ENCODE assay signal across 8 cellular contexts in genomic region chr3:33658971-33659848, GRCh38. TPM values are rescaled to one million over a fixed set of nuclear protein-coding genes. Genes with fewer than 3 reads are reported as not detected.
DNase-seq lines count a peak whose midpoint lies in the region; ATAC-seq, FAIRE-seq and TF ChIP-seq lines count a peak whose summit lies in the region.

No MANE protein-coding gene starts in this region.

- FAIRE-seq in urothelium cell line (lab: Jason Lieb, UNC), result peak; percentile 74

- no peak for TF ChIP-seq CTCF in fibroblast of the aortic adventitia (IDR thresholded peaks at IDR 0.05; ENCODE audit: insufficient read depth, low read length)

- peak overlapping the region; percentile 61 for H3K4me3 ChIP-seq in BLaER1
- H3K4me3 ChIP-seq in fibroblast of the aortic adventitia (ENCODE audit: low read depth, low read length), result peak overlapping the region; percentile 54
- peak overlapping the region; percentile 66 to 75 for H3K4me3 ChIP-seq in muscle layer of duodenum (ENCODE audit: low read depth in 1 of 2, low read length in 2 of 2)

- H3K9me3 ChIP-seq in BLaER1 (no peaks in the 10 kb centered on the region), muscle layer of duodenum (ENCODE audit: control insufficient read depth in 1 of 2, low read length in 2 of 2) (no peaks in the 10 kb centered on the region)

- H3K9ac ChIP-seq in BLaER1, result peak overlapping the region; percentile 71

- peak overlapping the region; percentile 57 for H3K4me3 Mint-ChIP-seq in activated T-cell treated with anti-CD3 and anti-CD28 coated beads, Interleukin-2, amount 50 U/mL, for 4 hours

- H3K4me1 Mint-ChIP-seq in activated T-cell treated with anti-CD3 and anti-CD28 coated beads, Interleukin-2, amount 50 U/mL, for 4 hours (ENCODE audit: low read depth), result peaks cover 35% of the 10 kb centered on the region

- H3K9me3 Mint-ChIP-seq in activated T-cell treated with anti-CD3 and anti-CD28 coated beads, Interleukin-2, amount 50 U/mL, for 4 hours, result no peaks in the 10 kb centered on the region

- H3K27ac ChIP-seq in BLaER1 (peak overlapping the region; percentile 79), muscle layer of duodenum (ENCODE audit: low read length) (peak overlapping the region; percentile 84)

- H3K27me3 Mint-ChIP-seq in activated T-cell treated with anti-CD3 and anti-CD28 coated beads, Interleukin-2, amount 50 U/mL, for 4 hours (ENCODE audit: low read depth), result no peaks in the 10 kb centered on the region

- H4K20me1 ChIP-seq in BLaER1, result no peaks in the 10 kb centered on the region

- H3K4me1 ChIP-seq in BLaER1 (peaks cover 25% of the 10 kb centered on the region), muscle layer of duodenum (ENCODE audit: control insufficient read depth in 1 of 2, insufficient read depth in 2 of 2, low read length in 2 of 2) (peaks cover 10 to 18% of the 10 kb centered on the region in 2 donors)

- H3K36me3 ChIP-seq in BLaER1 (no peaks in the 10 kb centered on the region), muscle layer of duodenum (ENCODE audit: control insufficient read depth in 1 of 2, insufficient read depth in 2 of 2, low read length in 2 of 2) (no peaks in the 10 kb centered on the region)

- peaks cover 8% of the 10 kb centered on the region for H3K36me3 Mint-ChIP-seq in activated T-cell treated with anti-CD3 and anti-CD28 coated beads, Interleukin-2, amount 50 U/mL, for 4 hours (ENCODE audit: insufficient read depth)

- ATAC-seq in GM18873 (IDR thresholded peaks at IDR 0.05; ENCODE audit: low FRiP score, unreplicated experiment) (peak; percentile 87), HG03060 (IDR thresholded peaks at IDR 0.05; ENCODE audit: low read depth, unreplicated experiment) (peak; percentile 62)
- peak; percentile 66 to 74 for ATAC-seq in activated T-cell treated with anti-CD3 and anti-CD28 coated beads, Interleukin-2, amount 50 U/mL, for 4 hours

- H3K4me2 ChIP-seq in BLaER1, result peak overlapping the region; percentile 72

- DNase-seq in NCI-H2081 treated with DMSO at 0.1 percent for 48 hours (lab: John Stamatoyannopoulos, UW), result peak; percentile 46
- DNase-seq in activated T-cell treated with anti-CD3 and anti-CD28 coated beads, Interleukin-2, amount 50 U/mL, for 4 hours, result no peak
- peak; percentile 65 for DNase-seq in fibroblast of the aortic adventitia (ENCODE audit: low read depth)
- DNase-seq in urothelium cell line (ENCODE audit: low spot score), result peak; percentile 14

- H3K27me3 ChIP-seq in BLaER1 (no peaks in the 10 kb centered on the region), muscle layer of duodenum (ENCODE audit: low read depth, low read length) (no peaks in the 10 kb centered on the region)

RNA-seq across cellular contexts. Expression of gene CLASP2, which starts 58.8 kb away (rescaled TPM):
- 10 to 100 TPM; 38.2 to 51.5 (median 47.9) TPM for total RNA-seq in activated T-cell treated with anti-CD3 and anti-CD28 coated beads, Interleukin-2, amount 50 U/mL, for 4 hours
- 54.8 and 56.7 TPM in 2 replicates for total RNA-seq in fibroblast of the aortic adventitia (ENCODE audit: low replicate concordance)
